1 cellular context compared by ENCODE assay signal in genomic region chr22:28245579-28246224, GRCh38.
TF ChIP-seq lines count a peak whose summit lies in the region.

No MANE protein-coding gene starts in this region.

TF ChIP-seq in A549, 52 proteins besides CTCF, POLR2A, EP300 and RAD21 (continued from another document):
- TF ChIP-seq USF2 (IDR thresholded peaks at IDR 0.05) (no peak), CBX8 (IDR thresholded peaks at IDR 0.05) (no peak)
